8 cellular contexts compared by ENCODE assay signal in the genomic region with DNA sequence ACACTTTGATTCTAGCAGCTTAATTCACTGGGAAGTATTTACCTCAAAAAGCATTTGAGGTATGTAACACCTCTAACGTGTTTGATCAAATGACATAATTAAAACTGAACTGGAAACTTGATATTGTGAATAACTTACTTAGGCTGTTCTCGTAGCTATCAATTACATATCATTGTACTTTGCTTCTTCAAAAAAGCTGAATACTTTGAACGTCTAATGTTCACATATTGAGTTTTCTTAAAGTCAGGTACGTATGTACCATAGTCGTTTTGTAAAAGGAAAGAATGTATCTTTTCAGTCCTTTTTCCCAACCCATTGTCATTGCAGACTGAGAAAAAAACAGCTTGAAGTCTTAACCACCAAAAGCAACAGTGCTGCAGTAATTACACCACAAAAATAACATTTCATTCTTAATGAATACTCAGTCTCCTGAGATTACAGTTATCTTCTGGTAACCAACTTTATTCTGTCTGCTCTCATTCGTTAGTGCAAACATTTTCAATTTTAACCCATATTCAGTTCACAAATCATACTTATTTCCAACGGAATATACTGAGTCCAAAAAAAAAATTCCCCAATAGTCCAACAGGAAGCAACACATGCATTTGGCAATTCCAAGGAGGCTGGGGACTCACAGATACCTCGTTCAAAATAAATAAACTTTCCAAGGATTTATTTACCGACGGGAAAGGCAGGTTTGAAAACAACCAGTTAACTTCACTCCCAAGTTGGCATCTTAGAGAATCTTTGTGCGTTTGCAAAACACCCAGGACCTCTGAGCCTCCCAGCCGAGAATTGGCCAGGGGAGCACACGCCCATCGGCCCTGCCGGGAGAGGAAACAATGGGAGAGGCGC. TPM values are rescaled to one million over a fixed set of nuclear protein-coding genes. Genes with fewer than 3 reads are reported as not detected.
DNase-seq lines count a peak whose midpoint lies in the region; ATAC-seq and TF ChIP-seq lines count a peak whose summit lies in the region.

No MANE protein-coding gene starts in this region.

- H3K27ac Mint-ChIP-seq in T-helper 2 cell treated with Interferon-gamma antibody and Interleukin-4, amounts not matched to agents 5 μg/mL and 100 μg/mL, for 36 hours, result peak overlapping the region; percentile 41

- ATAC-seq in left lung (peak; percentile 16), upper lobe of left lung (ENCODE audit: low FRiP score in 2 of 2) (no peak), HG02884 (IDR thresholded peaks at IDR 0.05; ENCODE audit: unreplicated experiment) (no peak)

- H3K27ac ChIP-seq in left lung (peak overlapping the region in 1 of 2 donors; percentile 82), upper lobe of left lung (peak overlapping the region; percentile 11 to 91 (median 78))
- H3K27ac ChIP-seq in effector memory CD4-positive, alpha-beta T cell (ENCODE audit: insufficient read depth, low read length, poor library complexity, severe bottlenecking), result no peak overlapping the region

- no peaks in the 10 kb centered on the region for H3K36me3 Mint-ChIP-seq in T-helper 2 cell treated with Interferon-gamma antibody and Interleukin-4, amounts not matched to agents 5 μg/mL and 100 μg/mL, for 36 hours (ENCODE audit: low read depth)

- no peak for TF ChIP-seq CTCF in left lung (IDR thresholded peaks at IDR 0.05)
- no peak for TF ChIP-seq CTCF in upper lobe of left lung (IDR thresholded peaks at IDR 0.05)

- TF ChIP-seq POLR2A in upper lobe of left lung (IDR thresholded peaks at IDR 0.05), result no peak

- WGBS in upper lobe of left lung, 2 donors, result 24 to 31% methylated on average over 11 to 16 of the region's 16 CpGs

- H3K4me1 ChIP-seq in left lung, result peaks cover 0 to 14% of the 10 kb centered on the region in 2 donors
- peaks cover 9 to 26% (median 15%) of the 10 kb centered on the region in 4 donors for H3K4me1 ChIP-seq in upper lobe of left lung
- H3K4me1 ChIP-seq in effector memory CD4-positive, alpha-beta T cell (ENCODE audit: control insufficient read depth, insufficient read depth, low read length, poor library complexity, severe bottlenecking), result peaks cover 4% of the 10 kb centered on the region

- intact Hi-C loops in left lung (cut with DNase I), result no loop called here

- H3K4me3 Mint-ChIP-seq in T-helper 2 cell treated with Interferon-gamma antibody and Interleukin-4, amounts not matched to agents 5 μg/mL and 100 μg/mL, for 36 hours, result peak overlapping the region; percentile 82

- H3K27me3 ChIP-seq in left lung (peaks cover 47 to 82% of the 10 kb centered on the region in 2 donors), upper lobe of left lung (peaks cover 0 to 13% (median 8%) of the 10 kb centered on the region in 4 donors)
- H3K27me3 ChIP-seq in effector memory CD4-positive, alpha-beta T cell (replicated peaks; ENCODE audit: control insufficient read depth, insufficient read depth, low read length, poor library complexity, severe bottlenecking), result peaks cover 11% of the 10 kb centered on the region

- H3K4me3 ChIP-seq in left lung (peak overlapping the region in 1 of 2 donors; percentile 58), upper lobe of left lung (peak overlapping the region in 3 of 4 donors; percentile 67 to 79 (median 78))
- no peak overlapping the region for H3K4me3 ChIP-seq in effector memory CD4-positive, alpha-beta T cell (ENCODE audit: insufficient read depth, low read depth, low read length, poor library complexity, severe bottlenecking)

- peaks cover 65% of the 10 kb centered on the region for H3K27me3 Mint-ChIP-seq in T-helper 2 cell treated with Interferon-gamma antibody and Interleukin-4, amounts not matched to agents 5 μg/mL and 100 μg/mL, for 36 hours (ENCODE audit: low read depth)

- H3K9me3 ChIP-seq in left lung (no peaks in the 10 kb centered on the region), upper lobe of left lung (no peaks in the 10 kb centered on the region)
- no peaks in the 10 kb centered on the region for H3K9me3 ChIP-seq in effector memory CD4-positive, alpha-beta T cell (ENCODE audit: control insufficient read depth, low read length)

- TF ChIP-seq EP300 in upper lobe of left lung (IDR thresholded peaks at IDR 0.05), result no peak

- H3K9me3 Mint-ChIP-seq in T-helper 2 cell treated with Interferon-gamma antibody and Interleukin-4, amounts not matched to agents 5 μg/mL and 100 μg/mL, for 36 hours, result no peaks in the 10 kb centered on the region

- no peak for DNase-seq in T-helper 2 cell treated with Interferon-gamma antibody and Interleukin-4, amounts not matched to agents 5 μg/mL and 100 μg/mL, for 36 hours (ENCODE audit: low spot score)
- DNase-seq in T-helper 2 cell (no peak), LoVo (ENCODE audit: low spot score) (peak; percentile 11), astrocyte of the hippocampus (ENCODE audit: low read depth, low spot score) (peak; percentile 47), left lung (no peak), upper lobe of left lung (no peak)
- DNase-seq in effector memory CD4-positive, alpha-beta T cell, result no peak

- H3K4me1 Mint-ChIP-seq in T-helper 2 cell treated with Interferon-gamma antibody and Interleukin-4, amounts not matched to agents 5 μg/mL and 100 μg/mL, for 36 hours (ENCODE audit: low read depth), result peaks cover 3% of the 10 kb centered on the region

- H3K36me3 ChIP-seq in left lung (no peaks in the 10 kb centered on the region), upper lobe of left lung (no peaks in the 10 kb centered on the region)
- H3K36me3 ChIP-seq in effector memory CD4-positive, alpha-beta T cell (ENCODE audit: control insufficient read depth, insufficient read depth, low read length), result no peaks in the 10 kb centered on the region

RNA-seq across cellular contexts. Expression of a gene that starts 1.1 kb away (rescaled TPM):
- total RNA-seq in left lung, result 10 to 100 TPM; 27.4 to 38.9 TPM
- 10 to 100 TPM in 3 of 6 donors, 1 to 10 TPM in 3; 7.2 to 27.1 (median 11.0) TPM for total RNA-seq in upper lobe of left lung

Comparison
In these comparisons a context has a peak if more than half of its experiments do, and no peak if none do; other contexts are left out.
1. DNase-seq: peak in LoVo (single experiment) and astrocyte of the hippocampus (single experiment); none in T-helper 2 cell treated with Interferon-gamma antibody and Interleukin-4, amounts not matched to agents 5 μg/mL and 100 μg/mL, for 36 hours (single experiment), T-helper 2 cell (0 of 5), left lung (0 of 2), upper lobe of left lung (0 of 2) and effector memory CD4-positive, alpha-beta T cell (0 of 3).